Comparison of ENCODE assay signal across 1 cellular context in genomic region chr19:16076958-16077611, GRCh38.
A peak's percentile ranks its signal among the peaks of the same experiment; 100 is the strongest.
TF ChIP-seq lines count a peak whose summit lies in the region.

No MANE protein-coding gene starts in this region.

TF ChIP-seq in HEK293, 187 proteins besides CTCF, POLR2A, EP300 and RAD21 (continued from another document):
- TF ChIP-seq ZNF398 (tag by site-specific recombination; IDR thresholded peaks at IDR 0.05) (0 out of 2 replicates have a peak, but pooled peaks have one; percentile 14), ZNF513 (tag by site-specific recombination; IDR thresholded peaks at IDR 0.05) (peak; percentile 57), SP2 (tag by site-specific recombination; IDR thresholded peaks at IDR 0.05) (peak; percentile 2; the same call in 1 of the 2 replicates), PATZ1 (tag by site-specific recombination; IDR thresholded peaks at IDR 0.05) (0 out of 2 replicates have a peak, but pooled peaks have one; percentile 13), SALL2 (tag by site-specific recombination; IDR thresholded peaks at IDR 0.05; ENCODE audit: borderline replicate concordance) (no peak), ZNF366 (tag by site-specific recombination; conservative IDR thresholded peaks at IDR 0.05) (0 out of 2 replicates have a peak, but pooled peaks have one; percentile 10), ZNF175 (tag by site-specific recombination; IDR thresholded peaks at IDR 0.05) (no peak), ZNF335 (tag by site-specific recombination; conservative IDR thresholded peaks at IDR 0.05) (peak; percentile 73), GLIS1 (tag by site-specific recombination; IDR thresholded peaks at IDR 0.05) (0 out of 2 replicates have a peak, but pooled peaks have one; percentile 7), IKZF3 (tag by site-specific recombination; IDR thresholded peaks at IDR 0.05) (peak; percentile 64), ZNF701 (tag by site-specific recombination; IDR thresholded peaks at IDR 0.05) (no peak)
